In genomic region chr7:88224596-88225275, GRCh38 we compare ENCODE assay signal across 1 cellular context.
A peak's percentile ranks its signal among the peaks of the same experiment; 100 is the strongest.
TF ChIP-seq lines count a peak whose summit lies in the region.

No MANE protein-coding gene starts in this region.

TF ChIP-seq in K562, 482 proteins besides CTCF, POLR2A, EP300 and RAD21 (continued from another document and continues in another):
- TF ChIP-seq NFATC3 (IDR thresholded peaks at IDR 0.05) (no peak), ZZZ3 (IDR thresholded peaks at IDR 0.05) (no peak), TCF3 (CRISPR knock-in tag; IDR thresholded peaks at IDR 0.05) (0 out of 2 replicates have a peak, but pooled peaks have one; percentile 11), ARID3A (IDR thresholded peaks at IDR 0.05; ENCODE audit: borderline replicate concordance, low read depth, low read length) (0 out of 2 replicates have a peak, but pooled peaks have one; percentile 49), RBFOX2 (IDR thresholded peaks at IDR 0.05; ENCODE audit: low read depth, low read length) (no peak), SP1 (CRISPR knock-in tag; IDR thresholded peaks at IDR 0.05) (no peak), BACH1 (tag; IDR thresholded peaks at IDR 0.05) (no peak), ZNF518B (CRISPR knock-in tag; IDR thresholded peaks at IDR 0.05) (no peak), SIX5 (IDR thresholded peaks at IDR 0.05; ENCODE audit: borderline replicate concordance in 1 of 2, insufficient read depth in 1 of 2, low read depth in 1 of 2, low read length in 2 of 2) (no peak), ZNF146 (CRISPR knock-in tag; IDR thresholded peaks at IDR 0.05; ENCODE audit: unreplicated experiment) (no peak), NR0B1 (IDR thresholded peaks at IDR 0.05; ENCODE audit: partially characterized antibody) (no peak), ARID1B (IDR thresholded peaks at IDR 0.05) (peak; percentile 37), AFF1 (IDR thresholded peaks at IDR 0.05; ENCODE audit: low read depth in 1 of 2, partially characterized antibody in 2 of 2) (no peak), MBD2 (IDR thresholded peaks at IDR 0.05; ENCODE audit: borderline replicate concordance, low read depth) (no peak), ETV5 (CRISPR knock-in tag; IDR thresholded peaks at IDR 0.05; ENCODE audit: low read depth) (no peak), NFIC (IDR thresholded peaks at IDR 0.05) (no peak), ZNF212 (CRISPR knock-in tag; IDR thresholded peaks at IDR 0.05) (no peak), HMBOX1 (IDR thresholded peaks at IDR 0.05) (0 out of 2 replicates have a peak, but pooled peaks have one; percentile 14), ESRRB (CRISPR knock-in tag; IDR thresholded peaks at IDR 0.05; ENCODE audit: borderline replicate concordance) (no peak), KLF6 (CRISPR knock-in tag; IDR thresholded peaks at IDR 0.05; ENCODE audit: borderline replicate concordance) (no peak), TRIM28 (IDR thresholded peaks at IDR 0.05) (no peak), KAT2B (IDR thresholded peaks at IDR 0.05; ENCODE audit: low read depth, low read length) (no peak), CBX3 (IDR thresholded peaks at IDR 0.05; ENCODE audit: borderline replicate concordance in 1 of 2, low read length in 2 of 2) (no peak), FOSL1 (tag; conservative IDR thresholded peaks at IDR 0.05) (peak; percentile 47; the same call in 1 of the 2 replicates), MYNN (IDR thresholded peaks at IDR 0.05) (no peak), MYNN (CRISPR knock-in tag; IDR thresholded peaks at IDR 0.05) (no peak), CBX5 (IDR thresholded peaks at IDR 0.05; ENCODE audit: borderline replicate concordance, low read depth) (no peak), LARP7 (IDR thresholded peaks at IDR 0.05) (no peak), ZNF174 (CRISPR knock-in tag; IDR thresholded peaks at IDR 0.05) (no peak), MTA3 (IDR thresholded peaks at IDR 0.05; ENCODE audit: borderline replicate concordance) (no peak), LCOR (CRISPR knock-in tag; IDR thresholded peaks at IDR 0.05) (no peak), IRF9 (tag; IDR thresholded peaks at IDR 0.05) (no peak), MNT (conservative IDR thresholded peaks at IDR 0.05) (no peak), PRPF4 (IDR thresholded peaks at IDR 0.05; ENCODE audit: insufficient read depth, low read depth, low read length, poor library complexity, severe bottlenecking) (no peak), TEAD2 (tag; IDR thresholded peaks at IDR 0.05) (no peak), KAT7 (CRISPR knock-in tag; IDR thresholded peaks at IDR 0.05; ENCODE audit: borderline replicate concordance) (no peak), ZBTB26 (CRISPR knock-in tag; IDR thresholded peaks at IDR 0.05) (no peak), KLF1 (tag; IDR thresholded peaks at IDR 0.05) (no peak), ZSCAN32 (CRISPR knock-in tag; IDR thresholded peaks at IDR 0.05) (no peak), CSDE1 (IDR thresholded peaks at IDR 0.05) (no peak), MAFG (tag; conservative IDR thresholded peaks at IDR 0.05) (peak; percentile 44), E2F8 (IDR thresholded peaks at IDR 0.05; ENCODE audit: low read depth, partially characterized antibody) (no peak), PHTF2 (CRISPR knock-in tag; IDR thresholded peaks at IDR 0.05) (no peak), NFE2 (IDR thresholded peaks at IDR 0.05; ENCODE audit: low read depth) (peak; percentile 47; the same call in 1 of the 2 replicates), ZNF449 (CRISPR knock-in tag; IDR thresholded peaks at IDR 0.05) (no peak), ZNF24 (IDR thresholded peaks at IDR 0.05) (no peak), ATF1 (CRISPR knock-in tag; IDR thresholded peaks at IDR 0.05) (no peak), ATF1 (tag; IDR thresholded peaks at IDR 0.05) (no peak)
